Comparison of ENCODE assay signal across 1 cellular context in the genomic region with DNA sequence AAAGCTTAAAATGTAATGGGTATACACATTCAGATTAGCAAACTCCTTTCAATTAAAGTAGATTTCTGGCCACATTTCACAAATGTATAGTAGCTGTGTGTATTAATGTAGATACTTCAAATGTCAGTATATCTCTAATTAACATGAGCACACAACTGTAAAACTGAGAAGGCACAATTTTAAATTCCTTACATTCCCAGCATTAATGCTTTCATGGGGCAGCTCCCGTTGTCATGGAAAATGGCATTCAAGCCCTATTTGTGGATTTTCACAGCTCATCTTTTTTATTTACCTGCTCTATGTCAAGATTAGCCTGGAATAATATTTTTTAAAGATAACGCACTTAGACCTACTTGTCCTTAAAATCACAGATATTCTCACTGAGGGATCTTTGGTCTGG.
TF ChIP-seq lines count a peak whose summit lies in the region.

No MANE protein-coding gene starts in this region.

TF ChIP-seq in WTC11, 78 proteins besides CTCF, POLR2A, EP300 and RAD21 (continued from another document):
- TF ChIP-seq, protein P1, sequence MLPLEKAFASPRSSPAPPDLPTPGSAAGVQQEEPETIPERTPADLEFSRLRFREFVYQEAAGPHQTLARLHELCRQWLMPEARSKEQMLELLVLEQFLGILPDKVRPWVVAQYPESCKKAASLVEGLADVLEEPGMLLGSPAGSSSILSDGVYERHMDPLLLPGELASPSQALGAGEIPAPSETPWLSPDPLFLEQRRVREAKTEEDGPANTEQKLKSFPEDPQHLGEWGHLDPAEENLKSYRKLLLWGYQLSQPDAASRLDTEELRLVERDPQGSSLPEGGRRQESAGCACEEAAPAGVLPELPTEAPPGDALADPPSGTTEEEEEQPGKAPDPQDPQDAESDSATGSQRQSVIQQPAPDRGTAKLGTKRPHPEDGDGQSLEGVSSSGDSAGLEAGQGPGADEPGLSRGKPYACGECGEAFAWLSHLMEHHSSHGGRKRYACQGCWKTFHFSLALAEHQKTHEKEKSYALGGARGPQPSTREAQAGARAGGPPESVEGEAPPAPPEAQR (CRISPR knock-in tag; IDR thresholded peaks at IDR 0.05), result no peak
